Comparison of ENCODE assay signal across 15 cellular contexts in genomic region chr10:101879456-101880189, GRCh38. TPM values are rescaled to one million over a fixed set of nuclear protein-coding genes. Genes with fewer than 3 reads are reported as not detected.
A peak's percentile ranks its signal among the peaks of the same experiment; 100 is the strongest.
DNase-seq lines count a peak whose midpoint lies in the region; ATAC-seq and TF ChIP-seq lines count a peak whose summit lies in the region.
"Had no signal": no experiment of that assay in that cellular context is flagged by ENCODE, and none has a peak within 500 bp of the region (broad histone marks: within the 10 kb centered on the region; RNA-seq: fewer than 3 reads in every experiment).

No MANE protein-coding gene starts in this region.

- H3K4me1 Mint-ChIP-seq in memory B cell = peaks cover 16% of the 10 kb centered on the region
- H3K4me1 Mint-ChIP-seq in Calu3 (ENCODE audit: low read depth, unreplicated experiment) = no peaks in the 10 kb centered on the region

- no peak for TF ChIP-seq POLR2A in IMR-90 (IDR thresholded peaks at IDR 0.05; ENCODE audit: low read depth, low read length)

- peak overlapping the region; percentile 44 to 81 for H4K8ac ChIP-seq in IMR-90 (ENCODE audit: low read depth in 2 of 2, low read length in 2 of 2)

- H4K5ac ChIP-seq in IMR-90 (ENCODE audit: low read depth, low read length) = 0 out of 2 replicates have a peak overlapping the region, but pooled peaks have one; percentile 7

- DNase-seq in AG04450 (ENCODE audit: low read depth, low spot score) (peak; percentile 81), IMR-90 (peak; percentile 97), caudate nucleus (lab: John Stamatoyannopoulos, UW) (peak in 28 of 61 donors; percentile 1 to 42 (median 14)), memory B cell (ENCODE audit: low spot score in 2 of 2) (no peak), Calu3 (no peak), SKM-1 treated with dmso at 0.1 percent for 144 hours (lab: John Stamatoyannopoulos, UW; ENCODE audit: unreplicated experiment) (no peak)
- DNase-seq: activated gamma-delta T cell treated with Interleukin-2 at 50 U/mL for 16 hours, NCI-H1930, NCI-H82, SW 1271 had no signal

- H3K36me3 Mint-ChIP-seq in memory B cell = peaks cover 9% of the 10 kb centered on the region
- H3K36me3 Mint-ChIP-seq in Calu3 (ENCODE audit: insufficient read depth, unreplicated experiment) = no peaks in the 10 kb centered on the region

- peaks cover 13% of the 10 kb centered on the region for H3K4me1 ChIP-seq in IMR-90 (ENCODE audit: control insufficient read depth, insufficient read depth, low read length)
- H3K4me1 ChIP-seq: suprapubic skin had no signal

- peak overlapping the region; percentile 52; the same call in 1 of the 2 replicates for H3K18ac ChIP-seq in IMR-90 (ENCODE audit: low read depth, low read length)

- H4K91ac ChIP-seq in IMR-90 (ENCODE audit: insufficient read depth, low read depth, low read length) = peak overlapping the region; percentile 74

- TF ChIP-seq RAD21 in IMR-90 (IDR thresholded peaks at IDR 0.05; ENCODE audit: low read length) = no peak

- CTCF ChIA-PET in AG04450 (lab: Charles Lee) (interaction anchor here (0.5 to 4.8 kb wide), 7 partner anchors 9 to 588 kb away, joined by 3 to 40 read pairs (median 6); no protein-coding TSS in a partner anchor), IMR-90 (lab: Yijun Ruan, JAX) (interaction anchor here (0.6 to 2.2 kb wide), 6 partner anchors 10 to 130 kb away, joined by 3 to 10 read pairs (median 6); no protein-coding TSS in a partner anchor), Calu3 (lab: Charles Lee) (no interaction called here)

- peak overlapping the region; percentile 60; the same call in 1 of the 2 replicates for H2BK20ac ChIP-seq in IMR-90 (ENCODE audit: low read depth, low read length)

- peak overlapping the region; percentile 88 for H2BK5ac ChIP-seq in IMR-90 (ENCODE audit: low read depth, low read length, poor library complexity, severe bottlenecking)

- POLR2A ChIA-PET in AG04450 (lab: Yijun Ruan, JAX) (interaction anchor here (0.7 to 1.2 kb wide), 3 partner anchors 8 to 40 kb away, joined by 3 to 7 read pairs (median 5); no protein-coding TSS in a partner anchor), IMR-90 (lab: Charles Lee; ENCODE audit: unreplicated experiment) (interaction anchor here (1.1 kb wide), 1 partner anchor 15 kb away, joined by 4 read pairs; no protein-coding TSS in a partner anchor)

- peak overlapping the region; percentile 69 for H2AFZ ChIP-seq in IMR-90 (replicated peaks; ENCODE audit: low read length, poor library complexity)

- H3K4me2 ChIP-seq in IMR-90 (ENCODE audit: low read depth, low read length) = peak overlapping the region; percentile 75

- peak overlapping the region; percentile 39 for H3K27ac Mint-ChIP-seq in memory B cell
- no peak overlapping the region for H3K27ac Mint-ChIP-seq in Calu3 (ENCODE audit: unreplicated experiment)
- H3K27ac Mint-ChIP-seq: mesothelial cell of epicardium had no signal

- H3K27me3 Mint-ChIP-seq in memory B cell (no peaks in the 10 kb centered on the region), Calu3 (ENCODE audit: unreplicated experiment) (no peaks in the 10 kb centered on the region)

- peak overlapping the region; percentile 84; the same call in 1 of the 2 replicates for H2AK5ac ChIP-seq in IMR-90 (ENCODE audit: low read depth, low read length)

- no peaks in the 10 kb centered on the region for H3K9me3 Mint-ChIP-seq in memory B cell
- no peaks in the 10 kb centered on the region for H3K9me3 Mint-ChIP-seq in Calu3 (ENCODE audit: low read depth, unreplicated experiment)
- H3K9me3 Mint-ChIP-seq: mesothelial cell of epicardium had no signal

- peak overlapping the region; percentile 77 for H2BK120ac ChIP-seq in IMR-90 (ENCODE audit: low read depth, low read length)

- WGBS in IMR-90 (ENCODE audit: extremely low coverage in 2 of 2, insufficient read length in 1 of 2), 2 experiments = 46% methylated on average over 4 of the region's 12 CpGs; no CpG with 5 or more reads in 1 of the 2 experiments

- H3K56ac ChIP-seq in IMR-90 (ENCODE audit: extremely low read depth, insufficient read depth, low read length) = peak overlapping the region; percentile 22; the same call in 1 of the 2 replicates

- BruUV-seq in IMR-90 (replicated peaks; lab: Mats Ljungman, UMichigan) = no TSS peak
- BruUV-seq in Calu3 (replicated peaks; lab: Mats Ljungman, UMichigan) = no TSS peak

- H3K9me1 ChIP-seq in IMR-90 (ENCODE audit: insufficient read depth, low read length) = peaks cover 11% of the 10 kb centered on the region

- no peaks in the 10 kb centered on the region for H3K27me3 ChIP-seq in AG04450 (ENCODE audit: control insufficient read depth, insufficient read depth, low read length)
- H3K27me3 ChIP-seq in IMR-90 (ENCODE audit: control insufficient read depth, insufficient read depth, low read length) = no peaks in the 10 kb centered on the region
- H3K27me3 ChIP-seq: BLaER1 treated with 17β-estradiol and CSF1 and Interleukin-3, amounts not matched to agents 10 nM and 100 nM; suprapubic skin had no signal

- peaks cover 18 to 23% of the 10 kb centered on the region in 2 experiments for H3K79me1 ChIP-seq in IMR-90 (ENCODE audit: low read depth in 1 of 2, low read length in 2 of 2)

- dilution Hi-C loops in IMR-90 (cut with HindIII; ENCODE audit: low sequenced_read_pairs, unreplicated experiment) = no loop called here

- peak overlapping the region; percentile 91 for H3K4ac ChIP-seq in IMR-90 (ENCODE audit: low read depth, low read length)

- H3K9me3 ChIP-seq in AG04450 (ENCODE audit: control insufficient read depth, insufficient read depth, low read length) (no peaks in the 10 kb centered on the region), IMR-90 (ENCODE audit: control insufficient read depth, insufficient read depth, low read length) (no peaks in the 10 kb centered on the region)
- H3K9me3 ChIP-seq: BLaER1 treated with 17β-estradiol and CSF1 and Interleukin-3, amounts not matched to agents 10 nM and 100 nM; suprapubic skin had no signal

- peak overlapping the region; percentile 58 for H3K14ac ChIP-seq in IMR-90 (replicated peaks; ENCODE audit: low read depth, low read length)

- no peaks in the 10 kb centered on the region for H3K36me3 ChIP-seq in IMR-90 (ENCODE audit: control insufficient read depth, insufficient read depth, low read length)

- H4K20me1 ChIP-seq in IMR-90 (ENCODE audit: insufficient read depth, low read length) = peaks cover 4% of the 10 kb centered on the region; the same call in 1 of the 2 replicates

- TF ChIP-seq CTCF in AG04450 (IDR thresholded peaks at IDR 0.05; ENCODE audit: low read depth, low read length) (no peak), IMR-90 (conservative IDR thresholded peaks at IDR 0.05; ENCODE audit: low read depth, low read length) (no peak), Calu3 (IDR thresholded peaks at IDR 0.05; ENCODE audit: unreplicated experiment) (no peak)

- no peak overlapping the region for H3K4me3 ChIP-seq in AG04450 (ENCODE audit: low read depth, low read length)
- no peak overlapping the region for H3K4me3 ChIP-seq in IMR-90 (ENCODE audit: insufficient read depth, low read depth, low read length)
- H3K4me3 ChIP-seq: BLaER1 treated with 17β-estradiol and CSF1 and Interleukin-3, amounts not matched to agents 10 nM and 100 nM; suprapubic skin had no signal

- peak overlapping the region; percentile 75 for H3K23ac ChIP-seq in IMR-90 (ENCODE audit: low read depth, low read length)

- ATAC-seq in IMR-90 (ENCODE audit: low read depth) = peak; percentile 79
- no peak for ATAC-seq in memory B cell (ENCODE audit: low read depth)
- ATAC-seq in HG02678 (IDR thresholded peaks at IDR 0.05; ENCODE audit: unreplicated experiment) = no peak
- ATAC-seq in HG03175 (IDR thresholded peaks at IDR 0.05; ENCODE audit: unreplicated experiment) = no peak

- no peak overlapping the region for H3K4me3 Mint-ChIP-seq in memory B cell
- no peak overlapping the region for H3K4me3 Mint-ChIP-seq in Calu3 (ENCODE audit: low read depth, unreplicated experiment)
- H3K4me3 Mint-ChIP-seq: mesothelial cell of epicardium had no signal

- in situ Hi-C loops in IMR-90 (cut with MboI; ENCODE audit: low sequenced_read_pairs) = loop anchor here (10.0 kb wide), 1 partner anchor 135 kb away; no protein-coding TSS in a partner anchor

- peak overlapping the region; percentile 21 for H2AK9ac ChIP-seq in IMR-90 (replicated peaks; ENCODE audit: low read depth, low read length, poor library complexity)

- peak overlapping the region; percentile 63; the same call in 2 of the 3 replicates for H2BK15ac ChIP-seq in IMR-90 (ENCODE audit: low read depth, low read length)

- peak overlapping the region; percentile 9; the same call in 1 of the 2 replicates for H3K9ac ChIP-seq in IMR-90 (ENCODE audit: low read depth, low read length)
- H3K9ac ChIP-seq: BLaER1 treated with 17β-estradiol and CSF1 and Interleukin-3, amounts not matched to agents 10 nM and 100 nM had no signal

- H3K27ac ChIP-seq in AG04450 (ENCODE audit: low read depth, low read length) (peak overlapping the region; percentile 92), IMR-90 (ENCODE audit: insufficient read depth, low read length) (peak overlapping the region; percentile 81), caudate nucleus (ENCODE audit: low read depth, low read length) (peak overlapping the region; percentile 27)
- H3K27ac ChIP-seq: BLaER1 treated with 17β-estradiol and CSF1 and Interleukin-3, amounts not matched to agents 10 nM and 100 nM; suprapubic skin had no signal

- intact Hi-C loops in IMR-90 (cut with micrococcal nuclease) = no loop called here
- intact Hi-C loops in Calu3 (cut with micrococcal nuclease; ENCODE audit: unreplicated experiment) = no loop called here

TF ChIP-seq in IMR-90, 13 proteins besides CTCF, POLR2A, EP300 and RAD21 (continues in another document):
- TF ChIP-seq RCOR1 (IDR thresholded peaks at IDR 0.05; ENCODE audit: insufficient replicate concordance, low read length) = no peak
- TF ChIP-seq FOS (IDR thresholded peaks at IDR 0.05; ENCODE audit: low read depth, low read length) = peak; percentile 13; the same call in 1 of the 2 replicates
- peak; percentile 4; the same call in 1 of the 2 replicates for TF ChIP-seq NFE2L2 (IDR thresholded peaks at IDR 0.05; ENCODE audit: low read depth, low read length)
- TF ChIP-seq RFX5 (IDR thresholded peaks at IDR 0.05; ENCODE audit: low read depth, low read length) = no peak
- TF ChIP-seq CHD1 (IDR thresholded peaks at IDR 0.05; ENCODE audit: low read depth, low read length) = no peak
- TF ChIP-seq MAZ (IDR thresholded peaks at IDR 0.05; ENCODE audit: borderline replicate concordance, low read depth, low read length) = no peak
- no peak for TF ChIP-seq MAFK (IDR thresholded peaks at IDR 0.05; ENCODE audit: low read depth, low read length)
- peak; percentile 41; the same call in 1 of the 2 replicates for TF ChIP-seq BHLHE40 (IDR thresholded peaks at IDR 0.05; ENCODE audit: low read depth, low read length)

RNA-seq across cellular contexts. Expression of gene KCNIP2, which starts 36.0 kb away (rescaled TPM):
- 0.40 and 0.61 TPM in 2 replicates for polyA plus RNA-seq in AG04450 (2011; rRNA removed)
- 0.74 and 1.1 TPM in 2 replicates for polyA minus RNA-seq in AG04450 (2011; rRNA and poly(A)+ RNA removed)
- under 0.01 TPM in 1 of 2 replicates, not detected in the other for total RNA-seq in IMR-90 (2012; rRNA removed)
- polyA plus RNA-seq in IMR-90 (2012; rRNA removed) = 0.53 and 0.87 TPM in 2 replicates
- 0.03 and 0.05 TPM in 2 replicates for polyA plus RNA-seq in IMR-90 (2012; cell fraction: cytosol; rRNA removed)
- polyA plus RNA-seq in IMR-90 (2012; cell fraction: nucleus; rRNA removed; ENCODE audit: low replicate concordance) = 3.9 and 6.9 TPM in 2 replicates
- 3.3 and 4.8 TPM in 2 replicates for total RNA-seq in Calu3 (2022)

Comparison
In these comparisons a context has a peak if more than half of its experiments do, and no peak if none do; other contexts are left out.
1. DNase-seq: peak in AG04450 (single experiment) and IMR-90 (single experiment); none in memory B cell (0 of 2), Calu3 (single experiment) and SKM-1 treated with dmso at 0.1 percent for 144 hours (single experiment).
2. H3K27ac ChIP-seq: peak in every context shown above with its lines; median percentile 92 in AG04450; 81 in IMR-90; 27 in caudate nucleus.